ENCODE assay signal across 21 cellular contexts in genomic region chr15:78312956-78313355, GRCh38. TPM values are rescaled to one million over a fixed set of nuclear protein-coding genes. Genes with fewer than 3 reads are reported as not detected.
"Had no signal": no experiment of that assay in that cellular context is flagged by ENCODE, and none has a peak within 500 bp of the region (broad histone marks: within the 10 kb centered on the region; RNA-seq: fewer than 3 reads in every experiment).

No MANE protein-coding gene starts in this region.

- DNase-seq: activated CD4-positive, alpha-beta T cell treated with anti-CD3 and anti-CD28 coated beads for 4 hours; activated CD8-positive, alpha-beta memory T cell treated with anti-CD3 and anti-CD28 coated beads, Interleukin-2, amount 50 U/mL, for 48 hours; activated CD8-positive, alpha-beta T cell treated with anti-CD3 and anti-CD28 coated beads, Interleukin-2, amount 10 ng/mL, durations not matched to agents 7 days and 5 days; activated naive CD4-positive, alpha-beta T cell; activated T-cell treated with anti-CD3 and anti-CD28 coated beads, Interleukin-2, amount 50 U/mL, for 1 hour; amygdala; KG1; NCI-H1048; NCI-H146; NCI-H187 treated with DMSO at 0.1 percent for 48 hours; NCI-H2107; NCI-H510A treated with DMSO at 0.1 percent for 48 hours; PC-3; SHP77 treated with DMSO at 0.1 percent for 48 hours had no signal

- H3K4me3 Mint-ChIP-seq: activated CD8-positive, alpha-beta T cell treated with anti-CD3 and anti-CD28 coated beads, Interleukin-2, amount 10 ng/mL, durations not matched to agents 7 days and 5 days; activated naive CD8-positive, alpha-beta T cell; T-helper 1 cell treated with Interleukin-12 subunit alpha and Interleukin-12 subunit beta and Interleukin-4 antibody, amounts not matched to agents 30 μg/mL and 1 μg/mL, for 36 hours had no signal

- H3K36me3 Mint-ChIP-seq: activated naive CD8-positive, alpha-beta T cell; brain had no signal

- H3K9me3 Mint-ChIP-seq: brain; T-helper 1 cell treated with Interleukin-12 subunit alpha and Interleukin-12 subunit beta and Interleukin-4 antibody, amounts not matched to agents 30 μg/mL and 1 μg/mL, for 36 hours had no signal

- ATAC-seq: activated CD4-positive, CD25-positive, alpha-beta regulatory T cell treated with anti-CD3 and anti-CD28 coated beads, Interleukin-2, amount 50 U/mL, for 24 hours; activated CD8-positive, alpha-beta T cell treated with anti-CD3 and anti-CD28 coated beads, Interleukin-2, amount 10 ng/mL, durations not matched to agents 7 days and 5 days; PC-3 had no signal

- H3K27ac Mint-ChIP-seq: activated CD8-positive, alpha-beta T cell treated with anti-CD3 and anti-CD28 coated beads, Interleukin-2, amount 10 ng/mL, durations not matched to agents 7 days and 5 days; activated naive CD8-positive, alpha-beta T cell; T-helper 1 cell treated with Interleukin-12 subunit alpha and Interleukin-12 subunit beta and Interleukin-4 antibody, amounts not matched to agents 30 μg/mL and 1 μg/mL, for 36 hours had no signal

RNA-seq across cellular contexts. Expression of gene CRABP1, which starts 27.2 kb away (rescaled TPM):
- total RNA-seq: activated CD8-positive, alpha-beta T cell treated with anti-CD3 and anti-CD28 coated beads, Interleukin-2, amount 10 ng/mL, durations not matched to agents 7 days and 5 days; LHCN-M2; M059J; PC-3; SK-MEL-5 had no signal

RNA-seq across cellular contexts. Expression of gene DNAJA4, which starts 48.6 kb away (rescaled TPM):
- total RNA-seq: LHCN-M2 had no signal
